In genomic region chr1:37763791-37764741, GRCh38 we compare ENCODE assay signal across 1 cellular context.
TF ChIP-seq lines count a peak whose summit lies in the region.

No MANE protein-coding gene starts in this region.

TF ChIP-seq in HepG2, 621 proteins besides CTCF, POLR2A, EP300 and RAD21 (continued from another document and continues in another):
- peak; percentile 98 for TF ChIP-seq ZNF275 (CRISPR knock-in tag; IDR thresholded peaks at IDR 0.05; ENCODE audit: borderline replicate concordance)
- TF ChIP-seq ISL2 (CRISPR knock-in tag; IDR thresholded peaks at IDR 0.05), result peak; percentile 92
- no peak for TF ChIP-seq TCF7L2 (IDR thresholded peaks at IDR 0.05; ENCODE audit: low read depth, low read length)
- TF ChIP-seq HMGXB4 (CRISPR knock-in tag; IDR thresholded peaks at IDR 0.05; ENCODE audit: borderline replicate concordance in 1 of 2, low read depth in 1 of 2), result peak in 1 of 2 experiments; percentile 80; a peak in 2 of 4 replicates
- no peak for TF ChIP-seq NFE2L2 (IDR thresholded peaks at IDR 0.05; ENCODE audit: low read length)
- TF ChIP-seq LRRFIP1 (CRISPR knock-in tag; conservative IDR thresholded peaks at IDR 0.05), result peak; percentile 99
- peak; percentile 58; the same call in 1 of the 2 replicates for TF ChIP-seq ZNF652 (CRISPR knock-in tag; IDR thresholded peaks at IDR 0.05; ENCODE audit: borderline replicate concordance, low read depth)
- peak; percentile 69 for TF ChIP-seq SOX5 (CRISPR knock-in tag; IDR thresholded peaks at IDR 0.05; ENCODE audit: borderline replicate concordance)
- peak; percentile 100 for TF ChIP-seq MXD3 (CRISPR knock-in tag; IDR thresholded peaks at IDR 0.05)
- peak; percentile 63; the same call in 1 of the 2 replicates for TF ChIP-seq GATAD2A (CRISPR knock-in tag; IDR thresholded peaks at IDR 0.05)
- peak; percentile 99 for TF ChIP-seq NR0B2 (CRISPR knock-in tag; IDR thresholded peaks at IDR 0.05)
- TF ChIP-seq ZBTB20 (CRISPR knock-in tag; IDR thresholded peaks at IDR 0.05; ENCODE audit: borderline replicate concordance, low read depth), result peak; percentile 99
- TF ChIP-seq ATF7 (IDR thresholded peaks at IDR 0.05), result no peak
- 0 out of 2 replicates have a peak, but pooled peaks have one; percentile 49 for TF ChIP-seq ATF7 (CRISPR knock-in tag; IDR thresholded peaks at IDR 0.05)
- TF ChIP-seq CC2D1A (CRISPR knock-in tag; IDR thresholded peaks at IDR 0.05), result 0 out of 2 replicates have a peak, but pooled peaks have one; percentile 52
- peak; percentile 85; the same call in 1 of the 2 replicates for TF ChIP-seq ZZZ3 (CRISPR knock-in tag; IDR thresholded peaks at IDR 0.05; ENCODE audit: borderline replicate concordance)
- no peak for TF ChIP-seq ATM (IDR thresholded peaks at IDR 0.05; ENCODE audit: borderline replicate concordance)
- TF ChIP-seq NFIB (CRISPR knock-in tag; IDR thresholded peaks at IDR 0.05; ENCODE audit: borderline replicate concordance), result no peak
- TF ChIP-seq RARG (CRISPR knock-in tag; IDR thresholded peaks at IDR 0.05; ENCODE audit: low read depth), result peak; percentile 78; the same call in 1 of the 2 replicates
- peak; percentile 93; the same call in 1 of the 2 replicates for TF ChIP-seq MZF1 (CRISPR knock-in tag; IDR thresholded peaks at IDR 0.05; ENCODE audit: borderline replicate concordance)
- TF ChIP-seq PAWR (CRISPR knock-in tag; IDR thresholded peaks at IDR 0.05; ENCODE audit: borderline replicate concordance), result peak; percentile 87; the same call in 1 of the 2 replicates
- no peak for TF ChIP-seq PAF1 (CRISPR knock-in tag; IDR thresholded peaks at IDR 0.05)
- TF ChIP-seq RARA (CRISPR knock-in tag; IDR thresholded peaks at IDR 0.05), result peak; percentile 91
- peak; percentile 99 for TF ChIP-seq ZFYVE20 (CRISPR knock-in tag; IDR thresholded peaks at IDR 0.05; ENCODE audit: borderline replicate concordance, low read depth)
- TF ChIP-seq HNRNPK (IDR thresholded peaks at IDR 0.05; ENCODE audit: low read depth, low read length, poor library complexity, severe bottlenecking), result no peak
- TF ChIP-seq GRHL1 (CRISPR knock-in tag; conservative IDR thresholded peaks at IDR 0.05), result no peak
- TF ChIP-seq TBX3 (IDR thresholded peaks at IDR 0.05; ENCODE audit: borderline replicate concordance), result no peak
- peak; percentile 99 for TF ChIP-seq ZFP90 (CRISPR knock-in tag; IDR thresholded peaks at IDR 0.05; ENCODE audit: borderline replicate concordance)
- TF ChIP-seq ZNF839 (CRISPR knock-in tag; IDR thresholded peaks at IDR 0.05; ENCODE audit: borderline replicate concordance), result peak; percentile 78; the same call in 1 of the 2 replicates
- no peak for TF ChIP-seq CBX1 (IDR thresholded peaks at IDR 0.05; ENCODE audit: low read depth)
- peak; percentile 99 for TF ChIP-seq ZNF296 (CRISPR knock-in tag; conservative IDR thresholded peaks at IDR 0.05)
- TF ChIP-seq CEBPB (IDR thresholded peaks at IDR 0.05; ENCODE audit: borderline replicate concordance, low read depth, low read length), result no peak
- peak; percentile 65; the same call in 1 of the 2 replicates for TF ChIP-seq MLX (CRISPR knock-in tag; IDR thresholded peaks at IDR 0.05)
- no peak for TF ChIP-seq ZNF569 (CRISPR knock-in tag; IDR thresholded peaks at IDR 0.05; ENCODE audit: borderline replicate concordance)
- TF ChIP-seq DZIP1 (CRISPR knock-in tag; IDR thresholded peaks at IDR 0.05), result peak; percentile 98
- peak; percentile 93; the same call in 1 of the 2 replicates for TF ChIP-seq ZNF670 (CRISPR knock-in tag; IDR thresholded peaks at IDR 0.05; ENCODE audit: borderline replicate concordance)
- TF ChIP-seq HNRNPUL1 (IDR thresholded peaks at IDR 0.05; ENCODE audit: low read depth, low read length), result no peak
- peak; percentile 99 for TF ChIP-seq ZSCAN30 (CRISPR knock-in tag; IDR thresholded peaks at IDR 0.05)
- TF ChIP-seq ZNF180 (CRISPR knock-in tag; IDR thresholded peaks at IDR 0.05; ENCODE audit: borderline replicate concordance, low read depth), result peak; percentile 97; the same call in 1 of the 2 replicates
- TF ChIP-seq NFKBIZ (CRISPR knock-in tag; IDR thresholded peaks at IDR 0.05), result peak; percentile 98
- no peak for TF ChIP-seq ZNF350 (CRISPR knock-in tag; IDR thresholded peaks at IDR 0.05; ENCODE audit: borderline replicate concordance, low read depth)
- TF ChIP-seq KAT2B (IDR thresholded peaks at IDR 0.05; ENCODE audit: borderline replicate concordance, low read depth, low read length), result no peak
- TF ChIP-seq SP1 (IDR thresholded peaks at IDR 0.05), result no peak
- TF ChIP-seq SP1 (CRISPR knock-in tag; IDR thresholded peaks at IDR 0.05), result peak; percentile 82
- TF ChIP-seq ZNF512B (CRISPR knock-in tag; IDR thresholded peaks at IDR 0.05; ENCODE audit: borderline replicate concordance), result no peak
- TF ChIP-seq ZNF800 (CRISPR knock-in tag; IDR thresholded peaks at IDR 0.05), result peak; percentile 95
